In genomic region chr3:64218329-64218728, GRCh38 we compare ENCODE assay signal across 1 cellular context.
TF ChIP-seq lines count a peak whose summit lies in the region.

No MANE protein-coding gene starts in this region.

TF ChIP-seq in GM23338, 12 proteins besides CTCF, POLR2A, EP300 and RAD21 (continued from another document):
- no peak for TF ChIP-seq ZNF462 (CRISPR knock-in tag; IDR thresholded peaks at IDR 0.05)
- TF ChIP-seq CREB1 (CRISPR knock-in tag; IDR thresholded peaks at IDR 0.05; ENCODE audit: low read depth), result no peak
